In genomic region chr12:115451785-115452736, GRCh38 we compare ENCODE assay signal across 9 cellular contexts.
A peak's percentile ranks its signal among the peaks of the same experiment; 100 is the strongest.
DNase-seq lines count a peak whose midpoint lies in the region; ATAC-seq and TF ChIP-seq lines count a peak whose summit lies in the region.
"Had no signal": no experiment of that assay in that cellular context is flagged by ENCODE, and none has a peak within 500 bp of the region (broad histone marks: within the 10 kb centered on the region; RNA-seq: fewer than 3 reads in every experiment).

No MANE protein-coding gene starts in this region.

- H3K27ac Mint-ChIP-seq in nephron progenitor cell, result no peak overlapping the region

- no peak for DNase-seq in AG04450 (ENCODE audit: low read depth, low spot score)
- DNase-seq in NCI-H748 treated with DMSO at 0.1 percent for 48 hours (lab: John Stamatoyannopoulos, UW), result peak; percentile 75
- DNase-seq in epithelial cell of proximal tubule (ENCODE audit: low read depth), result no peak
- peak; percentile 81 for DNase-seq in nephron progenitor cell
- no peak for DNase-seq in GOT3 (lab: John Stamatoyannopoulos, UW)
- DNase-seq in ureter (ENCODE audit: low spot score), result no peak

- POLR2A ChIA-PET in AG04450 (lab: Yijun Ruan, JAX), result no interaction called here

- peak overlapping the region; percentile 45 for H3K4me3 ChIP-seq in AG04450 (ENCODE audit: low read depth, low read length)
- H3K4me3 ChIP-seq in epithelial cell of proximal tubule (ENCODE audit: low read depth, low read length), result peak overlapping the region; percentile 31

- H3K9me3 ChIP-seq in AG04450 (ENCODE audit: control insufficient read depth, insufficient read depth, low read length), result no peaks in the 10 kb centered on the region

- no peaks in the 10 kb centered on the region for H3K9me3 Mint-ChIP-seq in nephron progenitor cell

- peak; percentile 56 for ATAC-seq in GM21515 (IDR thresholded peaks at IDR 0.05; ENCODE audit: unreplicated experiment)
- no peak for ATAC-seq in HG03039 (IDR thresholded peaks at IDR 0.05; ENCODE audit: unreplicated experiment)

- H3K4me1 Mint-ChIP-seq in nephron progenitor cell, result peaks cover 43% of the 10 kb centered on the region
- H3K4me1 Mint-ChIP-seq: central memory CD8-positive, alpha-beta T cell had no signal

- H3K27ac ChIP-seq in AG04450 (ENCODE audit: low read depth, low read length), result no peak overlapping the region

- H3K27me3 ChIP-seq in AG04450 (ENCODE audit: control insufficient read depth, insufficient read depth, low read length), result no peaks in the 10 kb centered on the region

- peak overlapping the region; percentile 84 for H3K4me3 Mint-ChIP-seq in nephron progenitor cell
- H3K4me3 Mint-ChIP-seq: central memory CD8-positive, alpha-beta T cell had no signal

- TF ChIP-seq CTCF in AG04450 (IDR thresholded peaks at IDR 0.05; ENCODE audit: low read depth, low read length) (no peak), epithelial cell of proximal tubule (conservative IDR thresholded peaks at IDR 0.05; ENCODE audit: low read depth, low read length) (no peak), nephron progenitor cell (IDR thresholded peaks at IDR 0.05) (no peak)

- H3K36me3 Mint-ChIP-seq in nephron progenitor cell (ENCODE audit: low read depth), result no peaks in the 10 kb centered on the region

- CTCF ChIA-PET in AG04450 (lab: Charles Lee), result no interaction called here

- peaks cover 41% of the 10 kb centered on the region for H3K27me3 Mint-ChIP-seq in nephron progenitor cell (ENCODE audit: low read depth, poor library complexity)

Comparison
In these comparisons a context has a peak if more than half of its experiments do, and no peak if none do; other contexts are left out.
1. DNase-seq: peak in NCI-H748 treated with DMSO at 0.1 percent for 48 hours (single experiment) and nephron progenitor cell (single experiment); none in AG04450 (single experiment), epithelial cell of proximal tubule (single experiment), GOT3 (single experiment) and ureter (single experiment).